ENCODE assay signal across 8 cellular contexts in the genomic region with DNA sequence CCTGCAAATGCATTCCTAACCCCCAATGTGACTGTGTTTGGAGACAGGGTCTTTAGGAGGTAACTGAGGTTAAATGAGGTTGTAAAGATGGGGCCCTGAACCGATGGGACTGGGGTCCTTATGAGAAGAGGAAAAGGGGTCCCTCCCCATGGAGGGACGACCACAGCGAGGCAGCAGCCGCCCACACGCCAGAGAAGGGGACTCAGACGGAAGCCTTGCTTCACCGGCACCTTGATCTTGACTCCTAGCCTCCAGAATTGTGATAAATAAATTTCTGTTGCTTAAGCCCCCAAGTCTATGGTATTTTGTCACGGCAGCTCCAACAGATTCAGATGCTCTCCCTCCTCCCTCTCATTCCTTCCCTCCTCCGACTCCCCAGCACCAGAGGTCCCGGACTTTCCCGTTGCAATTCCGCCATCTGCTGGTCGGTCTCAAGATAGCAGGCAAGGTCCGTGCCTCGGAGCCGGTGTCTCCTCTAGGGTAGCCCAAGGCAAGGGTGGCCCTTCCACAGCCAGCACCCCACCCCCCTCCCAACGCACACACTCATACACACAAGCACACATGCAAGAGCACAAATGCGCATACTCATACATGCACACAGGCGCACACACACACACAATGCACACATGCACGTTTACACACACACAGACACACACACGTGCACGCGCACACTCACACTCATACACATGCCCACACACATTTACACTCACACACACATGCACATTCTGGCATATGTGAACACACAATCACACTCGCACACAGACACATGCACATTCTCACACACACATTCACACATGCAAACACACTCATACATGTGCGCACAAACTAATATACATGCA. TPM values are rescaled to one million over a fixed set of nuclear protein-coding genes. Genes with fewer than 3 reads are reported as not detected.
DNase-seq lines count a peak whose midpoint lies in the region; ATAC-seq and TF ChIP-seq lines count a peak whose summit lies in the region.

No MANE protein-coding gene starts in this region.

- ATAC-seq in GM18909 (IDR thresholded peaks at IDR 0.05; ENCODE audit: poor library complexity, unreplicated experiment), result peak; percentile 58
- peak; percentile 53 for ATAC-seq in activated CD8-positive, alpha-beta T cell treated with anti-CD3 and anti-CD28 coated beads for 36 hours
- peak; percentile 41 for ATAC-seq in naive thymus-derived CD4-positive, alpha-beta T cell
- no peak for ATAC-seq in HG03442 (IDR thresholded peaks at IDR 0.05; ENCODE audit: unreplicated experiment)

- POLR2A ChIA-PET in activated CD8-positive, alpha-beta T cell treated with anti-CD3 and anti-CD28 coated beads for 36 hours (lab: Charles Lee), result no interaction called here
- POLR2A ChIA-PET in naive thymus-derived CD4-positive, alpha-beta T cell (lab: Charles Lee), result no interaction called here

- H3K9me3 Mint-ChIP-seq in activated CD8-positive, alpha-beta T cell treated with anti-CD3 and anti-CD28 coated beads for 36 hours, result no peaks in the 10 kb centered on the region
- peaks cover 0 to 4% (median 0%) of the 10 kb centered on the region in 11 donors for H3K9me3 Mint-ChIP-seq in naive thymus-derived CD4-positive, alpha-beta T cell

- H3K27ac ChIP-seq in esophagus squamous epithelium (no peak overlapping the region), testis (no peak overlapping the region)
- no peak overlapping the region for H3K27ac ChIP-seq in naive thymus-derived CD4-positive, alpha-beta T cell (ENCODE audit: low read depth, low read length)

- H3K36me3 ChIP-seq in esophagus squamous epithelium (no peaks in the 10 kb centered on the region), testis (ENCODE audit: low read depth, missing control alignments) (no peaks in the 10 kb centered on the region)
- no peaks in the 10 kb centered on the region for H3K36me3 ChIP-seq in naive thymus-derived CD4-positive, alpha-beta T cell (ENCODE audit: control insufficient read depth in 2 of 3, insufficient read depth in 3 of 3, low read length in 3 of 3)

- no peak overlapping the region for H3K4me3 Mint-ChIP-seq in activated CD8-positive, alpha-beta T cell treated with anti-CD3 and anti-CD28 coated beads for 36 hours
- no peak overlapping the region for H3K4me3 Mint-ChIP-seq in naive thymus-derived CD4-positive, alpha-beta T cell

- H3K27me3 Mint-ChIP-seq in activated CD8-positive, alpha-beta T cell treated with anti-CD3 and anti-CD28 coated beads for 36 hours, result peaks cover 12% of the 10 kb centered on the region
- H3K27me3 Mint-ChIP-seq in naive thymus-derived CD4-positive, alpha-beta T cell, result peaks cover 2 to 38% (median 26%) of the 10 kb centered on the region in 5 donors

- 35% methylated on average over 19 to 24 of the region's 25 CpGs for WGBS in esophagus squamous epithelium, 2 donors
- 22 to 30% methylated on average over 25 of the region's 25 CpGs for WGBS in testis, 2 donors

- H3K27me3 ChIP-seq in esophagus squamous epithelium (peaks cover 0 to 63% (median 0%) of the 10 kb centered on the region in 4 donors), testis (no peaks in the 10 kb centered on the region)
- no peaks in the 10 kb centered on the region for H3K27me3 ChIP-seq in naive thymus-derived CD4-positive, alpha-beta T cell (ENCODE audit: control insufficient read depth in 2 of 2, insufficient read depth in 2 of 2, low read length in 2 of 2)

- intact Hi-C loops in activated CD8-positive, alpha-beta T cell treated with anti-CD3 and anti-CD28 coated beads for 36 hours (cut with micrococcal nuclease), result no loop called here
- intact Hi-C loops in esophagus squamous epithelium (cut with DNase I), result loop anchor here (5.0 kb wide), 1 partner anchor 663 kb away; no protein-coding TSS in a partner anchor
- intact Hi-C loops in naive thymus-derived CD4-positive, alpha-beta T cell (cut with micrococcal nuclease), result loop anchor here in 1 of 2 donors (1.0 kb wide), 1 partner anchor 663 kb away; no protein-coding TSS in a partner anchor
- intact Hi-C loops in testis (cut with DNase I; ENCODE audit: low total_unique reads), result loop anchor here (5.0 kb wide), 1 partner anchor 663 kb away; no protein-coding TSS in a partner anchor

- H3K9me3 ChIP-seq in esophagus squamous epithelium, result no peaks in the 10 kb centered on the region
- H3K9me3 ChIP-seq in naive thymus-derived CD4-positive, alpha-beta T cell (ENCODE audit: control insufficient read depth in 2 of 3, low read length in 3 of 3), result no peaks in the 10 kb centered on the region
- no peaks in the 10 kb centered on the region for H3K9me3 ChIP-seq in testis

- peak; percentile 70 for TF ChIP-seq CTCF in activated CD8-positive, alpha-beta T cell treated with anti-CD3 and anti-CD28 coated beads for 36 hours (IDR thresholded peaks at IDR 0.05)
- TF ChIP-seq CTCF in esophagus squamous epithelium (IDR thresholded peaks at IDR 0.05), result peak; percentile 57 to 74 (median 68)
- TF ChIP-seq CTCF in testis (IDR thresholded peaks at IDR 0.05), result peak; percentile 61 to 82 (median 76)

- no peaks in the 10 kb centered on the region for H3K36me3 Mint-ChIP-seq in activated CD8-positive, alpha-beta T cell treated with anti-CD3 and anti-CD28 coated beads for 36 hours (ENCODE audit: low read depth)
- H3K36me3 Mint-ChIP-seq in naive thymus-derived CD4-positive, alpha-beta T cell, result no peaks in the 10 kb centered on the region

- H3K4me3 ChIP-seq in esophagus squamous epithelium, result no peak overlapping the region
- H3K4me3 ChIP-seq in naive thymus-derived CD4-positive, alpha-beta T cell (ENCODE audit: low read length), result no peak overlapping the region
- no peak overlapping the region for H3K4me3 ChIP-seq in testis

- H3K4me1 ChIP-seq in esophagus squamous epithelium (no peaks in the 10 kb centered on the region), testis (peaks cover 2% of the 10 kb centered on the region)
- H3K4me1 ChIP-seq in naive thymus-derived CD4-positive, alpha-beta T cell (ENCODE audit: control insufficient read depth in 2 of 2, insufficient read depth in 2 of 2, low read length in 2 of 2), result no peaks in the 10 kb centered on the region

- peak; percentile 69 for DNase-seq in Ammon's horn (ENCODE audit: low spot score)
- peak; percentile 10 for DNase-seq in NCI-H1694 (lab: John Stamatoyannopoulos, UW)
- peak; percentile 63 for DNase-seq in activated CD8-positive, alpha-beta T cell treated with anti-CD3 and anti-CD28 coated beads for 36 hours
- DNase-seq in esophagus squamous epithelium (lab: John Stamatoyannopoulos, UW), result no peak
- peak in 5 of 9 donors; percentile 8 to 59 (median 22) for DNase-seq in naive thymus-derived CD4-positive, alpha-beta T cell
- DNase-seq in testis, result peak; percentile 81

- TF ChIP-seq POLR2A in esophagus squamous epithelium (IDR thresholded peaks at IDR 0.05), result no peak
- no peak for TF ChIP-seq POLR2A in testis (IDR thresholded peaks at IDR 0.05)

- no peak overlapping the region for H3K27ac Mint-ChIP-seq in activated CD8-positive, alpha-beta T cell treated with anti-CD3 and anti-CD28 coated beads for 36 hours
- H3K27ac Mint-ChIP-seq in naive thymus-derived CD4-positive, alpha-beta T cell, result no peak overlapping the region

- CTCF ChIA-PET in activated CD8-positive, alpha-beta T cell treated with anti-CD3 and anti-CD28 coated beads for 36 hours (lab: Charles Lee), result interaction anchor here (0.9 to 2.2 kb wide), 7 partner anchors 9 to 663 kb away, joined by 3 to 8 read pairs (median 3); no protein-coding TSS in a partner anchor
- CTCF ChIA-PET in naive thymus-derived CD4-positive, alpha-beta T cell (lab: Charles Lee), result interaction anchor here (0.7 to 1.9 kb wide), 2 partner anchors 8 to 147 kb away, joined by 3 to 5 read pairs; no protein-coding TSS in a partner anchor

- no peaks in the 10 kb centered on the region for H3K4me1 Mint-ChIP-seq in activated CD8-positive, alpha-beta T cell treated with anti-CD3 and anti-CD28 coated beads for 36 hours (ENCODE audit: low read depth)
- peaks cover 0 to 7% (median 4%) of the 10 kb centered on the region in 7 donors for H3K4me1 Mint-ChIP-seq in naive thymus-derived CD4-positive, alpha-beta T cell

RNA-seq across cellular contexts. Expression of gene C16orf78, which starts 23.1 kb away (rescaled TPM):
- total RNA-seq in activated CD8-positive, alpha-beta T cell treated with anti-CD3 and anti-CD28 coated beads for 36 hours, result not detected
- not detected for total RNA-seq in esophagus squamous epithelium
- not detected for total RNA-seq in naive thymus-derived CD4-positive, alpha-beta T cell
- polyA plus RNA-seq in naive thymus-derived CD4-positive, alpha-beta T cell, result not detected
- 10 to 100 TPM in 1 of 2 donors, 1 to 10 TPM in 1; 5.3 to 27.2 TPM for total RNA-seq in testis
- 33.2 TPM for polyA plus RNA-seq in testis (ENCODE audit: insufficient read depth, low read depth, low replicate concordance)

Comparison
In these comparisons a context has a peak if more than half of its experiments do, and no peak if none do; other contexts are left out.
1. RNA of gene C16orf78, which starts 23.1 kb away (total RNA-seq): 5.3 to 27.2 TPM in testis; not detected in activated CD8-positive, alpha-beta T cell treated with anti-CD3 and anti-CD28 coated beads for 36 hours, not detected in esophagus squamous epithelium and not detected in naive thymus-derived CD4-positive, alpha-beta T cell; every median in the first group is over 4 times any median in the second.
2. Peak in every context shown above with its lines, with median percentiles within 50 percentile points of each other: CTCF ChIP-seq.